In the genomic region with DNA sequence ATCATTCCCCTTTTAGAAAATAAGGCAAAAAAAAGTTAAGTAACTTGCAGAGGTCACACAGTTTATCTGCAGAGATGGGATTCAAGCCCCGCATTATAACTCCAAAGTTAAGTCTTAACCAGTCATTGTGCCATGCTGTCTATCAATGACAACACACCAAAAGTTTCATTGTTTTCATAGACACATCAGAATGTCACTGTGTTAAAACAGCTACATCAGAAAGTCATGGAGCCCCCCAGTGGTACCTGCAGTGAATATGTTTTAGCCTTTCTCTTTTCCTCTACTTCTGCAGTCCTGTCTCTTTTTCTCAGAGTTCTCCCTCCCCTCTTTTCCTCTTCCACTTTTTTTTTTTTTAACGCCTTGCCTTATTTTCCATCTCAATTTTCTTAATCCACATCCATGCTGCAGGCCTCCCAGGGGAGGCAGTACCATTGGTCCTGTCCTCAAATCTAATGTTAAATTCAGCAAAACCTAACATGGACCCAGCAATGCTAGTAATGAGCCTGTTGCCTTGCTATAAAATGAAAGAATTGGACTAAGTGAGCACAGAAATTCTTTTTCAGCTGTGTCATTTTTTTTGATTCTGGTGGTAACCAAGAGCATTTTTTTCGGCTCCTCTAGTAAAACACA, we compare ENCODE assay signal across 9 cellular contexts.
A peak's percentile ranks its signal among the peaks of the same experiment; 100 is the strongest.
DNase-seq lines count a peak whose midpoint lies in the region; ATAC-seq and TF ChIP-seq lines count a peak whose summit lies in the region.
"Had no signal": no experiment of that assay in that cellular context is flagged by ENCODE, and none has a peak within 500 bp of the region (broad histone marks: within the 10 kb centered on the region; RNA-seq: fewer than 3 reads in every experiment).

No MANE protein-coding gene starts in this region.

- H3K36me3 Mint-ChIP-seq in memory B cell, result no peaks in the 10 kb centered on the region
- H3K36me3 Mint-ChIP-seq: T-cell had no signal

- peak; percentile 56 for ATAC-seq in memory B cell (ENCODE audit: low read depth)
- no peak for ATAC-seq in activated CD4-positive, CD25-positive, alpha-beta regulatory T cell treated with anti-CD3 and anti-CD28 coated beads, Interleukin-2, amount 50 U/mL, for 24 hours

- peaks cover 36% of the 10 kb centered on the region for H3K27me3 Mint-ChIP-seq in memory B cell

- POLR2A ChIA-PET in HEK293T (lab: Yijun Ruan, JAX), result no interaction called here

- CTCF ChIA-PET in HEK293T (lab: Yijun Ruan, JAX), result interaction anchor here (0.7 to 2.1 kb wide), 5 partner anchors 8 to 363 kb away, joined by 3 to 15 read pairs (median 5); no protein-coding TSS in a partner anchor

- no peak overlapping the region for H3K27ac Mint-ChIP-seq in memory B cell
- H3K27ac Mint-ChIP-seq: T-cell had no signal

- DNase-seq in EL, result peak; percentile 17
- peak; percentile 40 for DNase-seq in HEK293T (ENCODE audit: extremely low spot score)
- peak; percentile 26 for DNase-seq in NCI-H2196 treated with DMSO at 0.1 percent for 48 hours (lab: John Stamatoyannopoulos, UW; ENCODE audit: unreplicated experiment)
- DNase-seq in astrocyte of the spinal cord (ENCODE audit: low read depth, low spot score), result peak; percentile 35
- DNase-seq in memory B cell (ENCODE audit: low spot score in 2 of 2), result no peak
- DNase-seq in activated T-cell treated with anti-CD3 and anti-CD28 coated beads for 4 hours, result no peak
- DNase-seq in islet precursor cell, result no peak

- peak; percentile 71 for TF ChIP-seq CTCF in astrocyte of the spinal cord (IDR thresholded peaks at IDR 0.05; ENCODE audit: low read depth, low read length)

- no peaks in the 10 kb centered on the region for H3K9me3 Mint-ChIP-seq in memory B cell
- H3K9me3 Mint-ChIP-seq: T-cell had no signal

- H3K4me3 Mint-ChIP-seq in memory B cell, result no peak overlapping the region
- H3K4me3 Mint-ChIP-seq: T-cell had no signal

- in situ Hi-C loops in astrocyte of the spinal cord (cut with HindIII; ENCODE audit: low sequenced_read_pairs), result no loop called here

- H3K4me3 ChIP-seq in astrocyte of the spinal cord (ENCODE audit: low read depth, low read length), result no peak overlapping the region

- H3K4me1 Mint-ChIP-seq in memory B cell, result peaks cover 7% of the 10 kb centered on the region

TF ChIP-seq in HEK293T, 16 proteins besides CTCF, POLR2A, EP300 and RAD21:
- TF ChIP-seq NFRKB (IDR thresholded peaks at IDR 0.05) (no peak), TARDBP (IDR thresholded peaks at IDR 0.05) (no peak), ZNF384 (IDR thresholded peaks at IDR 0.05) (no peak), SP1 (IDR thresholded peaks at IDR 0.05) (no peak), ARNT (IDR thresholded peaks at IDR 0.05) (no peak), L3MBTL2 (conservative IDR thresholded peaks at IDR 0.05) (no peak), HDGF (IDR thresholded peaks at IDR 0.05; ENCODE audit: borderline replicate concordance) (no peak), CTBP1 (IDR thresholded peaks at IDR 0.05; ENCODE audit: borderline replicate concordance) (no peak), FOXA1 (IDR thresholded peaks at IDR 0.05) (no peak), LEF1 (IDR thresholded peaks at IDR 0.05; ENCODE audit: borderline replicate concordance) (no peak), BHLHE40 (IDR thresholded peaks at IDR 0.05; ENCODE audit: borderline replicate concordance) (no peak), FOXK2 (IDR thresholded peaks at IDR 0.05) (no peak), ELF4 (IDR thresholded peaks at IDR 0.05) (no peak), FOXM1 (IDR thresholded peaks at IDR 0.05; ENCODE audit: borderline replicate concordance) (no peak), SUZ12 (IDR thresholded peaks at IDR 0.05) (no peak)
- TF ChIP-seq, protein P1, sequence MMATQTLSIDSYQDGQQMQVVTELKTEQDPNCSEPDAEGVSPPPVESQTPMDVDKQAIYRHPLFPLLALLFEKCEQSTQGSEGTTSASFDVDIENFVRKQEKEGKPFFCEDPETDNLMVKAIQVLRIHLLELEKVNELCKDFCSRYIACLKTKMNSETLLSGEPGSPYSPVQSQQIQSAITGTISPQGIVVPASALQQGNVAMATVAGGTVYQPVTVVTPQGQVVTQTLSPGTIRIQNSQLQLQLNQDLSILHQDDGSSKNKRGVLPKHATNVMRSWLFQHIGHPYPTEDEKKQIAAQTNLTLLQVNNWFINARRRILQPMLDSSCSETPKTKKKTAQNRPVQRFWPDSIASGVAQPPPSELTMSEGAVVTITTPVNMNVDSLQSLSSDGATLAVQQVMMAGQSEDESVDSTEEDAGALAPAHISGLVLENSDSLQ (IDR thresholded peaks at IDR 0.05), result no peak

Comparison
In these comparisons a context has a peak if more than half of its experiments do, and no peak if none do; other contexts are left out.
1. DNase-seq: peak in EL (single experiment), HEK293T (single experiment), NCI-H2196 treated with DMSO at 0.1 percent for 48 hours (single experiment) and astrocyte of the spinal cord (single experiment); none in memory B cell (0 of 2), activated T-cell treated with anti-CD3 and anti-CD28 coated beads for 4 hours (single experiment) and islet precursor cell (single experiment).